In the genomic region with DNA sequence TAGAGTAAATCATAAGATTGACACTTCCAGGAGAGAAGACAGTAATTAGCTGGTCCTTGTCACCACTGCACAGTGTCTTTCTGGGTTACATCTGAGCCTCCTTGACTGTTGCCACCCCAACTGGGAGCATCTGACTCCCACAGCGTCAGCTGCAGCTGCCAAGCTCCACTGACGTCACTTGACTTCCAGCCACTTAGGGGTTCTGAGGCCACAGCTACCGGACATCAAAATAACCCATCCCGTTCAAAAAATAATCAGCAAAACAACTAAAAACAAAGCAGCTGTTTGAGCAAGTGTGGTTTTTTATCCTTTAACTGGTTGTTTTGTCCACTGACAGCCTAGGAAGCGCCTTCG, we compare ENCODE assay signal across 26 cellular contexts.
DNase-seq lines count a peak whose midpoint lies in the region; ATAC-seq, FAIRE-seq and TF ChIP-seq lines count a peak whose summit lies in the region.
"Had no signal": no experiment of that assay in that cellular context is flagged by ENCODE, and none has a peak within 500 bp of the region (broad histone marks: within the 10 kb centered on the region; RNA-seq: fewer than 3 reads in every experiment).

No MANE protein-coding gene starts in this region.

- no peaks in the 10 kb centered on the region for H3K79me2 ChIP-seq in osteoblast (ENCODE audit: insufficient read depth, low read length)

- H3K36me3 ChIP-seq in osteoblast (ENCODE audit: insufficient read depth, low read length) (no peaks in the 10 kb centered on the region), pancreas (no peaks in the 10 kb centered on the region)
- H3K36me3 ChIP-seq: Peyer's patch, SJSA1, thyroid gland had no signal

- FAIRE-seq in pancreas (lab: Jason Lieb, UNC) = no peak
- FAIRE-seq: A549, astrocyte, H1, kidney, small intestine had no signal

- peak; percentile 50 to 56 for ATAC-seq in left cardiac atrium
- ATAC-seq in pancreas = no peak
- ATAC-seq: A549, psoas muscle had no signal

- no peaks in the 10 kb centered on the region for H3K27me3 ChIP-seq in osteoblast (ENCODE audit: insufficient read depth, low read length)
- H3K27me3 ChIP-seq in pancreas = no peaks in the 10 kb centered on the region
- H3K27me3 ChIP-seq: Peyer's patch, SJSA1, thyroid gland had no signal

- H3K9me3 ChIP-seq in osteoblast (ENCODE audit: low read depth, low read length) = peaks cover 2% of the 10 kb centered on the region
- no peaks in the 10 kb centered on the region for H3K9me3 ChIP-seq in pancreas
- H3K9me3 ChIP-seq: A549, Peyer's patch, psoas muscle, SJSA1, thyroid gland had no signal

- H3K4me3 ChIP-seq in osteoblast (ENCODE audit: insufficient read depth, low read length) = no peak overlapping the region
- H3K4me3 ChIP-seq in pancreas = no peak overlapping the region
- H3K4me3 ChIP-seq: A549, Peyer's patch, psoas muscle, SJSA1, thyroid gland had no signal

- intact Hi-C loops in left cardiac atrium (cut with DNase I) (no loop called here), pancreas (cut with DNase I) (no loop called here)

- no peaks in the 10 kb centered on the region for H4K20me1 ChIP-seq in osteoblast (ENCODE audit: insufficient read depth, low read length)

- peak; percentile 8 for DNase-seq in G401 (ENCODE audit: low spot score)
- DNase-seq in caudate nucleus (lab: John Stamatoyannopoulos, UW) = peak in 38 of 61 donors; percentile 4 to 66 (median 30)
- DNase-seq in left cardiac atrium = peak; percentile 56
- no peak for DNase-seq in osteoblast (ENCODE audit: insufficient read length, low spot score, missing footprints)
- DNase-seq in NCI-H2029 (lab: John Stamatoyannopoulos, UW) = no peak
- DNase-seq in pancreas = no peak
- DNase-seq in NCI-H2107 (lab: John Stamatoyannopoulos, UW) = no peak
- DNase-seq in activated CD4-positive, alpha-beta T cell treated with anti-CD3 and anti-CD28 coated beads, Interleukin-2, amount 50 U/mL, for 48 hours = no peak
- DNase-seq: activated CD4-positive, alpha-beta T cell treated with anti-CD3 and anti-CD28 coated beads for 4 hours; activated gamma-delta T cell; activated naive CD8-positive, alpha-beta T cell treated with anti-CD3 and anti-CD28 coated beads, Interleukin-2, amount 10 ng/mL, durations not matched to agents 7 days and 5 days; activated T-cell treated with anti-CD3 and anti-CD28 coated beads, Interleukin-2, amount 50 U/mL, for 1 hour; central memory CD4-positive, alpha-beta T cell; DMS153; glutamatergic neuron; kidney; NCI-H1694; NCI-H69; Peyer's patch; psoas muscle; small intestine; thyroid gland had no signal

- H3K27ac ChIP-seq in caudate nucleus (ENCODE audit: low read depth, low read length) = no peak overlapping the region
- no peak overlapping the region for H3K27ac ChIP-seq in osteoblast (ENCODE audit: low read depth, low read length)
- no peak overlapping the region for H3K27ac ChIP-seq in pancreas
- H3K27ac ChIP-seq: A549, Peyer's patch, psoas muscle, SJSA1, thyroid gland had no signal

- no peak for TF ChIP-seq CTCF in osteoblast (IDR thresholded peaks at IDR 0.05; ENCODE audit: extremely low read depth, low read depth, low read length)
- no peak for TF ChIP-seq CTCF in pancreas (IDR thresholded peaks at IDR 0.05)

- peak overlapping the region; percentile 53 for H2AFZ ChIP-seq in osteoblast (ENCODE audit: low read length)

- H3K4me2 ChIP-seq in osteoblast (ENCODE audit: insufficient read depth, low read length) = peak overlapping the region; percentile 46
- H3K4me2 ChIP-seq: A549 had no signal

- in situ Hi-C loops in G401 (cut with HindIII; ENCODE audit: low sequenced_read_pairs) = no loop called here

- peaks cover 5% of the 10 kb centered on the region for H3K4me1 ChIP-seq in osteoblast (ENCODE audit: insufficient read depth, low read length)
- H3K4me1 ChIP-seq in pancreas = no peaks in the 10 kb centered on the region
- H3K4me1 ChIP-seq: Peyer's patch, psoas muscle, SJSA1, thyroid gland had no signal

- 66% methylated on average over 6 of the region's 6 CpGs for WGBS in pancreas, 2 donors

Comparison
In these comparisons a context has a peak if more than half of its experiments do, and no peak if none do; other contexts are left out.
1. DNase-seq: peak in G401 (single experiment), caudate nucleus (38 of 61) and left cardiac atrium (single experiment); none in osteoblast (single experiment), NCI-H2029 (single experiment), pancreas (0 of 6), NCI-H2107 (single experiment) and activated CD4-positive, alpha-beta T cell treated with anti-CD3 and anti-CD28 coated beads, Interleukin-2, amount 50 U/mL, for 48 hours (0 of 2).
2. ATAC-seq: peak in left cardiac atrium (2 of 2); none in pancreas (0 of 4).